In the genomic region with DNA sequence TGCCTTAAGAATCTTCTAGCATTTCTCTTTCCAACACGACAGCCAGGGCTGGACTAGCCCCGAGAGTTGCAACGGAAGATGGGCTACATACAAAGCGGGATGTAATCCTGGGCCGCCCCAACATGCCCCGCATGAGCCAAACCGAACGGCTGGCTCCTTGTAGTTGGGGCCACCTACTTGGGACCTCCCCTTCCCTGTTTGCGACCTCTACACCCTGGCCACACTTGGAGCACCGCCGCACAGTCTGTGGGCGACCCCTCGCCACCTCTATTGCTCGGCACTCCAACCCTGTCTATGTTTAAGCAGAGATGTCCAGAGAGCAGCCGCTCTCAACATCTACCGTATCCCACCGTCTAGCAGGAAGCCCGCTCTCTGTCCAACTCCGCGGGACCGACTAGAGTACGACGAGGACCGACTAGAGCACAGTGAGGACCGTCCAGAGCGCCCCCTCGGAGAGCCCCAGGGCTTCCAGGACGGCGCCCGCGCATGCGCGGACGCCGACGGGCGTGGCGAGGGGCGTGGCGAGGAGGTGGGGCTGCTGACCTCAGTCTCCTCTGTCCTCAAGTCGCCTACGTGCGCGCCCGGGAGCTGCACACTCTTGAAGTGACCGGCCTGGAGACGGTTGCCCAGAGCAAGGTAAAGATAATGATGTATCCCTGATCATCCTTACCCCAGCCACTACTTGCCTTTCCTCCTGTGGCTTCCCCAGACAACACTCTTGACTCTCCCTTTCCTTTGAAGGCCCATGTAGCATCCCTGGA, we compare ENCODE assay signal across 8 cellular contexts. TPM values are rescaled to one million over a fixed set of nuclear protein-coding genes. Genes with fewer than 3 reads are reported as not detected.
A peak's percentile ranks its signal among the peaks of the same experiment; 100 is the strongest.
DNase-seq lines count a peak whose midpoint lies in the region; ATAC-seq, FAIRE-seq and TF ChIP-seq lines count a peak whose summit lies in the region.

No MANE protein-coding gene starts in this region.

- no peaks in the 10 kb centered on the region for H4K20me1 ChIP-seq in PC-3 (ENCODE audit: low read length)

- peak overlapping the region; percentile 72 for H3K27ac ChIP-seq in CD4-positive, CD25-positive, alpha-beta regulatory T cell (ENCODE audit: insufficient read depth, low read length, poor library complexity, severe bottlenecking)
- peak overlapping the region; percentile 8; the same call in 1 of the 2 replicates for H3K27ac ChIP-seq in PC-3 (ENCODE audit: low read length)

- H3K9me2 ChIP-seq in PC-3 (replicated peaks; ENCODE audit: low read length) = no peaks in the 10 kb centered on the region

- H3K9ac ChIP-seq in PC-3 (ENCODE audit: low read length) = peak overlapping the region; percentile 59

- intact Hi-C loops in PC-3 (cut with micrococcal nuclease) = no loop called here

- POLR2A ChIA-PET in PC-3 (lab: Charles Lee; ENCODE audit: unreplicated experiment) = interaction anchor here (0.5 to 0.6 kb wide), 6 partner anchors 37 to 74 kb away, joined by 3 to 14 read pairs (median 4); partner anchors contain the start of gene MALAT1

- CTCF ChIA-PET in PC-3 (lab: Charles Lee) = interaction anchor here (0.5 kb wide), 1 partner anchor 51 kb away, joined by 3 read pairs; no protein-coding TSS in a partner anchor

- DNase-seq in CD4-positive, CD25-positive, alpha-beta regulatory T cell = peak; percentile 60 to 81 (median 78)
- DNase-seq in GM19239 (ENCODE audit: insufficient read length, low spot score) = peak; percentile 99
- DNase-seq in PC-3 = peak; percentile 93
- peak; percentile 58 to 75 for DNase-seq in activated T-helper 1 cell treated with anti-CD3 and anti-CD28 coated beads, Interleukin-2, amount 50 U/mL, for 16 hours (ENCODE audit: low read depth in 1 of 2, low spot score in 1 of 2)
- DNase-seq in fibroblast of peridontal ligament (ENCODE audit: extremely low read depth) = peak; percentile 80
- DNase-seq in nephron progenitor cell = peak; percentile 85
- DNase-seq in stimulated activated naive CD8-positive, alpha-beta T cell treated with anti-CD3 and anti-CD28 coated beads, Interleukin-15, amount 100 ng/mL, for 72 hours = peak; percentile 78 to 79

- H3K27me3 Mint-ChIP-seq in CD4-positive, CD25-positive, alpha-beta regulatory T cell = no peaks in the 10 kb centered on the region
- peaks cover 8% of the 10 kb centered on the region for H3K27me3 Mint-ChIP-seq in nephron progenitor cell (ENCODE audit: low read depth, poor library complexity)
- no peaks in the 10 kb centered on the region for H3K27me3 Mint-ChIP-seq in stimulated activated naive CD8-positive, alpha-beta T cell treated with anti-CD3 and anti-CD28 coated beads, Interleukin-15, amount 100 ng/mL, for 72 hours

- FAIRE-seq in GM19239 (lab: Jason Lieb, UNC) = peak; percentile 72

- peak overlapping the region; percentile 92 for H3K4me2 ChIP-seq in PC-3 (ENCODE audit: low read length)

- peak overlapping the region; percentile 88 for H2AFZ ChIP-seq in PC-3 (ENCODE audit: low read length)

- TF ChIP-seq CTCF in PC-3 (conservative IDR thresholded peaks at IDR 0.05; ENCODE audit: low read depth, low read length) = peak; percentile 50
- no peak for TF ChIP-seq CTCF in nephron progenitor cell (IDR thresholded peaks at IDR 0.05)

- BruUV-seq in PC-3 (replicated peaks; lab: Mats Ljungman, UMichigan) = TSS peak; percentile 98

- H3K4me1 ChIP-seq in CD4-positive, CD25-positive, alpha-beta regulatory T cell (ENCODE audit: control insufficient read depth, insufficient read depth, low read length, poor library complexity, severe bottlenecking) = peaks cover 12% of the 10 kb centered on the region
- peaks cover 25% of the 10 kb centered on the region for H3K4me1 ChIP-seq in PC-3 (ENCODE audit: insufficient read depth, low read length)

- H3K9me3 Mint-ChIP-seq in CD4-positive, CD25-positive, alpha-beta regulatory T cell = peaks cover 0 to 1% (median 0%) of the 10 kb centered on the region in 7 donors
- H3K9me3 Mint-ChIP-seq in nephron progenitor cell = peaks cover 44% of the 10 kb centered on the region
- H3K9me3 Mint-ChIP-seq in stimulated activated naive CD8-positive, alpha-beta T cell treated with anti-CD3 and anti-CD28 coated beads, Interleukin-15, amount 100 ng/mL, for 72 hours = peaks cover 0 to 9% of the 10 kb centered on the region in 2 donors

- no peaks in the 10 kb centered on the region for H3K9me3 ChIP-seq in CD4-positive, CD25-positive, alpha-beta regulatory T cell (ENCODE audit: control insufficient read depth in 2 of 2, low read length in 2 of 2)
- no peaks in the 10 kb centered on the region for H3K9me3 ChIP-seq in PC-3 (ENCODE audit: low read length)

- H3K36me3 Mint-ChIP-seq in CD4-positive, CD25-positive, alpha-beta regulatory T cell = no peaks in the 10 kb centered on the region
- peaks cover 27% of the 10 kb centered on the region for H3K36me3 Mint-ChIP-seq in nephron progenitor cell (ENCODE audit: low read depth)

- ATAC-seq in CD4-positive, CD25-positive, alpha-beta regulatory T cell (ENCODE audit: low read depth in 2 of 2) = peak; percentile 82 to 86
- ATAC-seq in HG03558 (IDR thresholded peaks at IDR 0.05; ENCODE audit: extremely low read depth, unreplicated experiment) (peak; percentile 54), PC-3 (peak; percentile 91)
- ATAC-seq in stimulated activated naive CD8-positive, alpha-beta T cell treated with anti-CD3 and anti-CD28 coated beads, Interleukin-15, amount 100 ng/mL, for 72 hours = peak; percentile 96

- H3K4me3 Mint-ChIP-seq in CD4-positive, CD25-positive, alpha-beta regulatory T cell = peak overlapping the region; percentile 70 to 96 (median 89)
- H3K4me3 Mint-ChIP-seq in nephron progenitor cell = peak overlapping the region; percentile 83
- peak overlapping the region; percentile 96 to 99 for H3K4me3 Mint-ChIP-seq in stimulated activated naive CD8-positive, alpha-beta T cell treated with anti-CD3 and anti-CD28 coated beads, Interleukin-15, amount 100 ng/mL, for 72 hours

- no peaks in the 10 kb centered on the region for H3K27me3 ChIP-seq in CD4-positive, CD25-positive, alpha-beta regulatory T cell (ENCODE audit: control insufficient read depth, insufficient read depth, low read length)
- no peaks in the 10 kb centered on the region for H3K27me3 ChIP-seq in PC-3 (ENCODE audit: low read length)

- H3K79me2 ChIP-seq in PC-3 (ENCODE audit: low read length) = peaks cover 14% of the 10 kb centered on the region

- peak overlapping the region; percentile 76 to 88 (median 77) for H3K27ac Mint-ChIP-seq in CD4-positive, CD25-positive, alpha-beta regulatory T cell
- H3K27ac Mint-ChIP-seq in nephron progenitor cell = no peak overlapping the region
- peak overlapping the region; percentile 79 to 95 for H3K27ac Mint-ChIP-seq in stimulated activated naive CD8-positive, alpha-beta T cell treated with anti-CD3 and anti-CD28 coated beads, Interleukin-15, amount 100 ng/mL, for 72 hours

- no peaks in the 10 kb centered on the region for H3K36me3 ChIP-seq in CD4-positive, CD25-positive, alpha-beta regulatory T cell (ENCODE audit: control insufficient read depth, insufficient read depth, low read length)
- no peaks in the 10 kb centered on the region for H3K36me3 ChIP-seq in PC-3 (ENCODE audit: low read depth, low read length)

- peak overlapping the region; percentile 77 for H3K4me3 ChIP-seq in CD4-positive, CD25-positive, alpha-beta regulatory T cell (ENCODE audit: low read depth, low read length)
- H3K4me3 ChIP-seq in PC-3 (ENCODE audit: low read length) = peak overlapping the region; percentile 71

- H3K4me1 Mint-ChIP-seq in CD4-positive, CD25-positive, alpha-beta regulatory T cell = peaks cover 0 to 28% (median 19%) of the 10 kb centered on the region in 4 donors
- H3K4me1 Mint-ChIP-seq in nephron progenitor cell = peaks cover 28% of the 10 kb centered on the region
- H3K4me1 Mint-ChIP-seq in stimulated activated naive CD8-positive, alpha-beta T cell treated with anti-CD3 and anti-CD28 coated beads, Interleukin-15, amount 100 ng/mL, for 72 hours = peaks cover 46% of the 10 kb centered on the region

- H3F3A ChIP-seq in PC-3 (ENCODE audit: low read length, unreplicated experiment) = no peaks in the 10 kb centered on the region

RNA-seq across cellular contexts. Expression of gene NEAT1, which starts 32.3 kb away (rescaled TPM):
- total RNA-seq in CD4-positive, CD25-positive, alpha-beta regulatory T cell = 890 TPM
- polyA plus RNA-seq in CD4-positive, CD25-positive, alpha-beta regulatory T cell = 1 to 10 TPM; 1.4 to 3.1 (median 1.9) TPM
- total RNA-seq in PC-3 (2014; rRNA removed) = 47.9 and 96.6 TPM in 2 replicates

RNA-seq across cellular contexts. Expression of gene MALAT1, which starts 44.0 kb away (rescaled TPM):
- 36,047 TPM for total RNA-seq in CD4-positive, CD25-positive, alpha-beta regulatory T cell
- 1,000 to 10,000 TPM; 2,329 to 3,603 (median 2,794) TPM for polyA plus RNA-seq in CD4-positive, CD25-positive, alpha-beta regulatory T cell
- 1,345 and 2,062 TPM in 2 replicates for total RNA-seq in PC-3 (2014; rRNA removed)

Comparison
In these comparisons a context has a peak if more than half of its experiments do, and no peak if none do; other contexts are left out.
1. Peak in every context shown above with its lines: DNase-seq, ATAC-seq, H3K4me3 ChIP-seq and H3K27ac ChIP-seq.
2. RNA of gene MALAT1, which starts 44.0 kb away (total RNA-seq): 36,047 TPM in CD4-positive, CD25-positive, alpha-beta regulatory T cell (single experiment); 1,345 to 2,062 TPM in PC-3; every median in the first group is over 10 times any median in the second.